18 cellular contexts compared by ENCODE assay signal in genomic region chr1:15540201-15540600, GRCh38.
"Had no signal": no experiment of that assay in that cellular context is flagged by ENCODE, and none has a peak within 500 bp of the region (broad histone marks: within the 10 kb centered on the region; RNA-seq: fewer than 3 reads in every experiment).

No MANE protein-coding gene starts in this region.

- H3K4me3 ChIP-seq: heart left ventricle, left lung, psoas muscle, upper lobe of left lung had no signal

- DNase-seq: activated CD4-positive, alpha-beta T cell treated with anti-CD3 and anti-CD28 coated beads, Interleukin-2, amount 50 U/mL, for 4 hours; activated CD8-positive, alpha-beta memory T cell treated with anti-CD3 and anti-CD28 coated beads, Interleukin-2, amount 10 ng/mL, durations not matched to agents 7 days and 5 days; activated effector memory CD4-positive, alpha-beta T cell treated with anti-CD3 and anti-CD28 coated beads, Interleukin-2, amount 50 U/mL, for 16 hours; activated T-cell treated with anti-CD3 and anti-CD28 coated beads, Interleukin-2, amount 50 U/mL, for 24 hours; caudate nucleus; effector memory CD4-positive, alpha-beta T cell; foreskin fibroblast; heart left ventricle; islet precursor cell; left lung; natural killer cell; nucleus accumbens; psoas muscle; stimulated activated CD4-positive, alpha-beta T cell treated with anti-CD3 and anti-CD28 coated beads, Interleukin-12 subunit alpha, Interleukin-12 subunit beta, amount 100 ng/mL, for 4 hours; upper lobe of left lung had no signal

- H3K4me1 ChIP-seq: heart left ventricle, left lung, psoas muscle, upper lobe of left lung had no signal

- ATAC-seq: activated CD4-positive, CD25-positive, alpha-beta regulatory T cell treated with anti-CD3 and anti-CD28 coated beads, Interleukin-2, amount 50 U/mL, for 24 hours; activated CD8-positive, alpha-beta memory T cell treated with anti-CD3 and anti-CD28 coated beads, Interleukin-2, amount 10 ng/mL, durations not matched to agents 7 days and 5 days; heart left ventricle; left lung; natural killer cell; psoas muscle; sciatic nerve had no signal

- H3K27me3 ChIP-seq: heart left ventricle, left lung, upper lobe of left lung had no signal

- H3K9me3 ChIP-seq: heart left ventricle, left lung, psoas muscle, upper lobe of left lung had no signal

- H3K27ac ChIP-seq: epithelial cell of prostate, heart left ventricle, left lung, psoas muscle, upper lobe of left lung had no signal
